ENCODE assay signal across 8 cellular contexts in genomic region chr6:41779336-41779735, GRCh38. TPM values are rescaled to one million over a fixed set of nuclear protein-coding genes. Genes with fewer than 3 reads are reported as not detected.
A peak's percentile ranks its signal among the peaks of the same experiment; 100 is the strongest.
DNase-seq lines count a peak whose midpoint lies in the region; ATAC-seq and TF ChIP-seq lines count a peak whose summit lies in the region.

No MANE protein-coding gene starts in this region.

- no peak overlapping the region for H2BK5ac ChIP-seq in mesenchymal stem cell (ENCODE audit: low read depth, low read length, poor library complexity, severe bottlenecking)

- peaks cover 9% of the 10 kb centered on the region for H3K79me2 ChIP-seq in DND-41 (ENCODE audit: insufficient read depth, low read length)

- peak overlapping the region in 1 of 2 experiments; percentile 11 for H3K23ac ChIP-seq in mesenchymal stem cell (ENCODE audit: low read length in 2 of 2)

- DNase-seq in DND-41 = no peak
- DNase-seq in ascending aorta (ENCODE audit: low spot score in 2 of 2) = no peak
- DNase-seq in mesenchymal stem cell = peak; percentile 8
- DNase-seq in stimulated activated CD8-positive, alpha-beta memory T cell treated with anti-CD3 and anti-CD28 coated beads, Interleukin-4, amount 100 ng/mL, for 48 hours = no peak

- H3K9me3 ChIP-seq in DND-41 (ENCODE audit: insufficient read depth, low read length, severe bottlenecking) (no peaks in the 10 kb centered on the region), ascending aorta (no peaks in the 10 kb centered on the region), mesenchymal stem cell (ENCODE audit: control insufficient read depth, low read length) (no peaks in the 10 kb centered on the region)

- H3K36me3 ChIP-seq in DND-41 (ENCODE audit: insufficient read depth, low read length) (peaks cover 20% of the 10 kb centered on the region), ascending aorta (peaks cover 12 to 22% of the 10 kb centered on the region in 2 donors), mesenchymal stem cell (ENCODE audit: control insufficient read depth in 1 of 2, insufficient read depth in 2 of 2, low read depth in 1 of 2, low read length in 2 of 2) (peaks cover 18 to 29% of the 10 kb centered on the region in 2 experiments)

- H3K4me2 ChIP-seq in DND-41 (ENCODE audit: insufficient read depth, low read length) (peak overlapping the region; percentile 92), mesenchymal stem cell (ENCODE audit: low read length, poor library complexity, severe bottlenecking) (peak overlapping the region; percentile 88)

- H2BK120ac ChIP-seq in mesenchymal stem cell (ENCODE audit: low read depth, low read length) = no peak overlapping the region

- H2BK15ac ChIP-seq in mesenchymal stem cell (ENCODE audit: low read depth, poor library complexity, severe bottlenecking) = no peak overlapping the region

- peak overlapping the region; percentile 29 for H4K8ac ChIP-seq in mesenchymal stem cell (ENCODE audit: low read length)

- H4K20me1 ChIP-seq in DND-41 (ENCODE audit: insufficient read depth, low read length) = no peaks in the 10 kb centered on the region

- ATAC-seq in DND-41 (ENCODE audit: insufficient read depth, low read depth) = no peak
- ATAC-seq in HG02938 (IDR thresholded peaks at IDR 0.05; ENCODE audit: unreplicated experiment) = peak; percentile 21
- no peak for ATAC-seq in HG02852 (IDR thresholded peaks at IDR 0.05; ENCODE audit: unreplicated experiment)
- ATAC-seq in GM18505 (IDR thresholded peaks at IDR 0.05; ENCODE audit: unreplicated experiment) = no peak
- no peak for ATAC-seq in GM18517 (IDR thresholded peaks at IDR 0.05; ENCODE audit: unreplicated experiment)

- H2AFZ ChIP-seq in DND-41 (ENCODE audit: low read depth, low read length) (peak overlapping the region; percentile 72), mesenchymal stem cell (ENCODE audit: low read depth, low read length) (peak overlapping the region; percentile 33)

- no peak overlapping the region for H2BK12ac ChIP-seq in mesenchymal stem cell (ENCODE audit: low read length in 2 of 2)

- H3K27ac ChIP-seq in DND-41 (ENCODE audit: low read length) = peak overlapping the region; percentile 68
- H3K27ac ChIP-seq in ascending aorta = peak overlapping the region; percentile 18 to 51
- no peak overlapping the region for H3K27ac ChIP-seq in mesenchymal stem cell (ENCODE audit: low read length, poor library complexity, severe bottlenecking)

- H3K14ac ChIP-seq in mesenchymal stem cell (ENCODE audit: low read length in 2 of 2) = peak overlapping the region in 1 of 2 experiments; percentile 76

- TF ChIP-seq POLR2A in GM18505 (IDR thresholded peaks at IDR 0.05; ENCODE audit: borderline replicate concordance, extremely low read depth, insufficient read depth, insufficient read length) = no peak

- TF ChIP-seq CTCF in DND-41 (IDR thresholded peaks at IDR 0.05; ENCODE audit: borderline replicate concordance, extremely low read depth, low read length, poor library complexity, severe bottlenecking) (no peak), ascending aorta (IDR thresholded peaks at IDR 0.05) (no peak)

- H3K9ac ChIP-seq in DND-41 (ENCODE audit: low read depth, low read length) = peak overlapping the region; percentile 69
- peak overlapping the region; percentile 92 for H3K9ac ChIP-seq in mesenchymal stem cell (ENCODE audit: low read length)

- peaks cover 18% of the 10 kb centered on the region for H3K79me1 ChIP-seq in mesenchymal stem cell (replicated peaks; ENCODE audit: low read length, poor library complexity, severe bottlenecking)

- H2AK5ac ChIP-seq in mesenchymal stem cell (ENCODE audit: low read length, severe bottlenecking) = no peak overlapping the region

- H3K4me1 ChIP-seq in DND-41 (ENCODE audit: insufficient read depth, low read length) = peaks cover 27% of the 10 kb centered on the region
- peaks cover 6 to 14% of the 10 kb centered on the region in 2 donors for H3K4me1 ChIP-seq in ascending aorta
- H3K4me1 ChIP-seq in mesenchymal stem cell (ENCODE audit: control insufficient read depth, insufficient read depth, low read depth, low read length) = peaks cover 16% of the 10 kb centered on the region

- H3K18ac ChIP-seq in mesenchymal stem cell (ENCODE audit: low read depth in 1 of 2, low read length in 2 of 2) = peak overlapping the region in 1 of 2 experiments; percentile 46

- peaks cover 4% of the 10 kb centered on the region for H3K27me3 ChIP-seq in DND-41 (ENCODE audit: insufficient read depth, low read length, poor library complexity)
- H3K27me3 ChIP-seq in ascending aorta = no peaks in the 10 kb centered on the region
- no peaks in the 10 kb centered on the region for H3K27me3 ChIP-seq in mesenchymal stem cell (ENCODE audit: control insufficient read depth in 1 of 2, insufficient read depth in 1 of 2, low read length in 2 of 2)

- intact Hi-C loops in ascending aorta (cut with DNase I) = loop anchor here (2.0 kb wide), 1 partner anchor 45 kb away; the partner anchor contains the start of gene TFEB

- 4% methylated on average over 13 of the region's 16 CpGs for WGBS in mesenchymal stem cell

- peak overlapping the region; percentile 59 to 81 for H3K4me3 ChIP-seq in DND-41 (ENCODE audit: low read depth in 1 of 2, low read length in 2 of 2)
- H3K4me3 ChIP-seq in ascending aorta = peak overlapping the region; percentile 71 to 95
- H3K4me3 ChIP-seq in mesenchymal stem cell (ENCODE audit: insufficient read depth in 1 of 2, low read depth in 1 of 2, low read length in 2 of 2) = peak overlapping the region; percentile 64 to 94

- H4K91ac ChIP-seq in mesenchymal stem cell (ENCODE audit: low read length) = no peak overlapping the region

- H3K4ac ChIP-seq in mesenchymal stem cell (ENCODE audit: low read depth in 1 of 2, low read length in 2 of 2) = peak overlapping the region in 1 of 2 experiments; percentile 35

RNA-seq across cellular contexts. Expression of gene FRS3, which starts 0.4 kb away (rescaled TPM):
- 26.0 TPM for total RNA-seq in ascending aorta
- polyA plus RNA-seq in mesenchymal stem cell (2013, experiment 1 of 2) = 3.6 TPM
- polyA plus RNA-seq in mesenchymal stem cell (2013, experiment 2 of 2) = 2.9 TPM

RNA-seq across cellular contexts. Expression of gene PRICKLE4, which starts 1.2 kb away (rescaled TPM):
- total RNA-seq in ascending aorta = 15.5 TPM
- 0.33 TPM for polyA plus RNA-seq in mesenchymal stem cell (2013, experiment 1 of 2)
- polyA plus RNA-seq in mesenchymal stem cell (2013, experiment 2 of 2) = 0.15 TPM

RNA-seq across cellular contexts. Expression of gene TOMM6, which starts 8.2 kb away (rescaled TPM):
- 79.9 TPM for total RNA-seq in ascending aorta
- polyA plus RNA-seq in mesenchymal stem cell (2013, experiment 1 of 2) = 244 TPM
- polyA plus RNA-seq in mesenchymal stem cell (2013, experiment 2 of 2) = 241 TPM

RNA-seq across cellular contexts. Expression of gene PGC, which starts 32.1 kb away (rescaled TPM):
- 0.53 TPM for total RNA-seq in ascending aorta
- not detected for polyA plus RNA-seq in mesenchymal stem cell (2013, experiment 1 of 2)
- polyA plus RNA-seq in mesenchymal stem cell (2013, experiment 2 of 2) = not detected

RNA-seq across cellular contexts. Expression of gene TFEB, which starts 43.9 kb away (rescaled TPM):
- total RNA-seq in ascending aorta = 18.6 TPM
- 7.4 TPM for polyA plus RNA-seq in mesenchymal stem cell (2013, experiment 1 of 2)
- polyA plus RNA-seq in mesenchymal stem cell (2013, experiment 2 of 2) = 7.9 TPM
